19 cellular contexts compared by ENCODE assay signal in genomic region chr3:43304126-43304525, GRCh38.
"Had no signal": no experiment of that assay in that cellular context is flagged by ENCODE, and none has a peak within 500 bp of the region (broad histone marks: within the 10 kb centered on the region; RNA-seq: fewer than 3 reads in every experiment).

No MANE protein-coding gene starts in this region.

- H3K9me3 ChIP-seq: right atrium auricular region, tibial artery had no signal

- H3K36me3 ChIP-seq: cardiac muscle cell had no signal

- H3K4me1 Mint-ChIP-seq: neural progenitor cell had no signal

- DNase-seq: activated CD4-positive, alpha-beta memory T cell treated with anti-CD3 and anti-CD28 coated beads, Interleukin-2, amount 10 ng/mL, durations not matched to agents 7 days and 5 days; activated CD4-positive, alpha-beta T cell treated with anti-CD3 and anti-CD28 coated beads for 48 hours; activated CD4-positive, CD25-positive, alpha-beta regulatory T cell; erythroblast; foreskin fibroblast; heart right ventricle; left colon; psoas muscle; stimulated activated CD4-positive, alpha-beta T cell treated with anti-CD3 and anti-CD28 coated beads, Interleukin-4, amount 100 ng/mL, for 24 hours; substantia nigra; T1000; tibial artery had no signal

- H3K27me3 ChIP-seq: cardiac muscle cell, heart right ventricle, neural progenitor cell, right atrium auricular region, tibial artery had no signal

- H3K4me1 ChIP-seq: neural progenitor cell, tibial artery had no signal

- H3K9me3 Mint-ChIP-seq: activated CD4-positive, alpha-beta memory T cell treated with anti-CD3 and anti-CD28 coated beads, Interleukin-2, amount 10 ng/mL, durations not matched to agents 7 days and 5 days; activated T-helper 17 cell treated with anti-CD3 and anti-CD28 coated beads, Interleukin-2, amount 50 U/mL, for 72 hours; memory B cell; neural progenitor cell; stimulated activated naive CD8-positive, alpha-beta T cell treated with anti-CD3 and anti-CD28 coated beads, Interleukin-15, Interleukin-2, amounts not matched to agents 100 ng/mL and 50 ng/mL, for 24 hours had no signal

- H3K4me3 ChIP-seq: cardiac muscle cell, heart right ventricle, neural progenitor cell, psoas muscle, right atrium auricular region, tibial artery had no signal

- H3K27ac Mint-ChIP-seq: activated CD4-positive, alpha-beta memory T cell treated with anti-CD3 and anti-CD28 coated beads, Interleukin-2, amount 10 ng/mL, durations not matched to agents 7 days and 5 days; activated T-helper 17 cell treated with anti-CD3 and anti-CD28 coated beads, Interleukin-2, amount 50 U/mL, for 72 hours; memory B cell; neural progenitor cell had no signal

- ATAC-seq: activated T-helper 17 cell treated with anti-CD3 and anti-CD28 coated beads, Interleukin-2, amount 50 U/mL, for 72 hours; heart right ventricle; left colon; psoas muscle; SK-N-SH treated with all-trans-retinoic acid at 6 μM for 48 hours had no signal

- H3K27ac ChIP-seq: cardiac muscle cell, heart right ventricle, neural progenitor cell, psoas muscle, right atrium auricular region, tibial artery had no signal

- H3K4me3 Mint-ChIP-seq: activated CD4-positive, alpha-beta memory T cell treated with anti-CD3 and anti-CD28 coated beads, Interleukin-2, amount 10 ng/mL, durations not matched to agents 7 days and 5 days; memory B cell; neural progenitor cell; stimulated activated naive CD8-positive, alpha-beta T cell treated with anti-CD3 and anti-CD28 coated beads, Interleukin-15, Interleukin-2, amounts not matched to agents 100 ng/mL and 50 ng/mL, for 24 hours had no signal

- H3K27me3 Mint-ChIP-seq: activated CD4-positive, alpha-beta memory T cell treated with anti-CD3 and anti-CD28 coated beads, Interleukin-2, amount 10 ng/mL, durations not matched to agents 7 days and 5 days; activated T-helper 17 cell treated with anti-CD3 and anti-CD28 coated beads, Interleukin-2, amount 50 U/mL, for 72 hours; memory B cell; stimulated activated naive CD8-positive, alpha-beta T cell treated with anti-CD3 and anti-CD28 coated beads, Interleukin-15, Interleukin-2, amounts not matched to agents 100 ng/mL and 50 ng/mL, for 24 hours had no signal
